Comparison of ENCODE assay signal across 18 cellular contexts in genomic region chr9:136171801-136172411, GRCh38. TPM values are rescaled to one million over a fixed set of nuclear protein-coding genes. Genes with fewer than 3 reads are reported as not detected.
"Had no signal": no experiment of that assay in that cellular context is flagged by ENCODE, and none has a peak within 500 bp of the region (broad histone marks: within the 10 kb centered on the region; RNA-seq: fewer than 3 reads in every experiment).

No MANE protein-coding gene starts in this region.

- H3K27me3 ChIP-seq: testis had no signal

- H3K36me3 Mint-ChIP-seq: activated naive CD8-positive, alpha-beta T cell had no signal

- H3K4me3 ChIP-seq: dorsolateral prefrontal cortex, esophagus muscularis mucosa, testis had no signal

- H3K4me1 ChIP-seq: esophagus muscularis mucosa, testis had no signal

- H3K36me3 ChIP-seq: esophagus muscularis mucosa had no signal

- H3K9me3 Mint-ChIP-seq: stimulated activated naive CD8-positive, alpha-beta T cell treated with anti-CD3 and anti-CD28 coated beads, Interleukin-15, Interleukin-2, amounts not matched to agents 100 ng/mL and 50 ng/mL, for 24 hours had no signal

- H3K27ac ChIP-seq: dorsolateral prefrontal cortex, esophagus muscularis mucosa, testis had no signal

- DNase-seq: activated CD4-positive, alpha-beta T cell treated with anti-CD3 and anti-CD28 coated beads, Interleukin-2, amount 50 U/mL, for 4 hours; activated T-cell treated with anti-CD3 and anti-CD28 coated beads, Interleukin-2, amount 50 U/mL, for 1 hour; dorsolateral prefrontal cortex; foreskin melanocyte; head of caudate nucleus; mammary epithelial cell; stimulated activated CD4-positive, alpha-beta T cell treated with anti-CD3 and anti-CD28 coated beads, Interleukin-4, amount 100 ng/mL, for 1 hour; stimulated activated CD8-positive, alpha-beta memory T cell treated with anti-CD3 and anti-CD28 coated beads, Interleukin-4, amount 100 ng/mL, for 48 hours; T-helper 2 cell; testis had no signal

- H3K9me3 ChIP-seq: esophagus muscularis mucosa, testis had no signal

- H3K4me3 Mint-ChIP-seq: activated naive CD8-positive, alpha-beta T cell; stimulated activated naive CD8-positive, alpha-beta T cell treated with anti-CD3 and anti-CD28 coated beads, Interleukin-15, Interleukin-2, amounts not matched to agents 100 ng/mL and 50 ng/mL, for 24 hours had no signal

- H3K27ac Mint-ChIP-seq: activated naive CD8-positive, alpha-beta T cell; stimulated activated naive CD8-positive, alpha-beta T cell treated with anti-CD3 and anti-CD28 coated beads, Interleukin-15, Interleukin-2, amounts not matched to agents 100 ng/mL and 50 ng/mL, for 24 hours had no signal

- ATAC-seq: activated CD4-positive, CD25-positive, alpha-beta regulatory T cell treated with anti-CD3 and anti-CD28 coated beads, Interleukin-2, amount 50 U/mL, for 24 hours had no signal

RNA-seq across cellular contexts. Expression of gene LHX3, which starts 33.0 kb away (rescaled TPM):
- total RNA-seq: chondrocyte, esophagus muscularis mucosa, left lobe of liver, mammary epithelial cell, osteocyte, urinary bladder had no signal
- polyA plus RNA-seq: mammary epithelial cell, urinary bladder had no signal
